Comparison of ENCODE assay signal across 8 cellular contexts in genomic region chr5:173010547-173011464, GRCh38. TPM values are rescaled to one million over a fixed set of nuclear protein-coding genes. Genes with fewer than 3 reads are reported as not detected.
DNase-seq lines count a peak whose midpoint lies in the region; ATAC-seq and TF ChIP-seq lines count a peak whose summit lies in the region.

No MANE protein-coding gene starts in this region.

- H3K79me2 ChIP-seq in parathyroid adenoma, result peaks cover 14% of the 10 kb centered on the region

- DNase-seq in EH (ENCODE audit: low read depth) (peak; percentile 65), cardiac septum (ENCODE audit: low spot score) (peak; percentile 78), 8988T (no peak), HK-2 (ENCODE audit: unreplicated experiment) (no peak)

- peak; percentile 64 for TF ChIP-seq CTCF in parathyroid adenoma (IDR thresholded peaks at IDR 0.05)

- H3K27ac ChIP-seq in parathyroid adenoma, result no peak overlapping the region

- H3K4me3 ChIP-seq in parathyroid adenoma (ENCODE audit: low read depth, low read length), result no peak overlapping the region

- no peaks in the 10 kb centered on the region for H3K9me3 Mint-ChIP-seq in activated naive CD8-positive, alpha-beta T cell (ENCODE audit: low read depth)

- intact Hi-C loops in cardiac septum (cut with DNase I), result no loop called here

- no peaks in the 10 kb centered on the region for H3K27me3 ChIP-seq in parathyroid adenoma (ENCODE audit: control insufficient read depth, insufficient read depth, low read length)

- H3K27me3 Mint-ChIP-seq in activated naive CD8-positive, alpha-beta T cell, result no peaks in the 10 kb centered on the region

- H2AFZ ChIP-seq in parathyroid adenoma, result no peak overlapping the region

- H3K4me1 Mint-ChIP-seq in activated naive CD8-positive, alpha-beta T cell (ENCODE audit: low read depth), result peaks cover 51% of the 10 kb centered on the region

- H3K4me1 ChIP-seq in parathyroid adenoma, result peaks cover 10% of the 10 kb centered on the region

- peaks cover 2% of the 10 kb centered on the region for H3K36me3 Mint-ChIP-seq in activated naive CD8-positive, alpha-beta T cell

- no peak for ATAC-seq in HG02840 (IDR thresholded peaks at IDR 0.05; ENCODE audit: low FRiP score, unreplicated experiment)
- no peak for ATAC-seq in GM18502 (IDR thresholded peaks at IDR 0.05; ENCODE audit: poor library complexity, unreplicated experiment)

- H3K9me3 ChIP-seq in parathyroid adenoma (ENCODE audit: control insufficient read depth, low read length), result no peaks in the 10 kb centered on the region

- H3K9ac ChIP-seq in parathyroid adenoma, result no peak overlapping the region

- no peaks in the 10 kb centered on the region for H3K36me3 ChIP-seq in parathyroid adenoma (ENCODE audit: control insufficient read depth, insufficient read depth, low read length)

- H3K4me2 ChIP-seq in parathyroid adenoma (ENCODE audit: low read length), result no peak overlapping the region

- peak overlapping the region; percentile 62 for H3K27ac Mint-ChIP-seq in activated naive CD8-positive, alpha-beta T cell

- H3K4me3 Mint-ChIP-seq in activated naive CD8-positive, alpha-beta T cell, result no peak overlapping the region

RNA-seq across cellular contexts. Expression of gene ATP6V0E1, which starts 27.2 kb away (rescaled TPM):
- total RNA-seq in cardiac septum, result 201 TPM

RNA-seq across cellular contexts. Expression of gene CREBRF, which starts 45.3 kb away (rescaled TPM):
- 20.2 TPM for total RNA-seq in cardiac septum

RNA-seq across cellular contexts. Expression of gene RPL26L1, which starts 51.6 kb away (rescaled TPM):
- 28.1 TPM for total RNA-seq in cardiac septum

Comparison
In these comparisons a context has a peak if more than half of its experiments do, and no peak if none do; other contexts are left out.
1. DNase-seq: peak in EH (single experiment) and cardiac septum (single experiment); none in 8988T (single experiment) and HK-2 (single experiment).